ENCODE assay signal across 12 cellular contexts in genomic region chr20:21693322-21693721, GRCh38. TPM values are rescaled to one million over a fixed set of nuclear protein-coding genes. Genes with fewer than 3 reads are reported as not detected.
DNase-seq lines count a peak whose midpoint lies in the region; ATAC-seq and TF ChIP-seq lines count a peak whose summit lies in the region.
"Had no signal": no experiment of that assay in that cellular context is flagged by ENCODE, and none has a peak within 500 bp of the region (broad histone marks: within the 10 kb centered on the region; RNA-seq: fewer than 3 reads in every experiment).

No MANE protein-coding gene starts in this region.

- no peak overlapping the region for H3K27ac ChIP-seq in foreskin keratinocyte
- H3K27ac ChIP-seq: heart left ventricle, Peyer's patch had no signal

- ATAC-seq in foreskin keratinocyte, result no peak
- ATAC-seq in GM21360 (IDR thresholded peaks at IDR 0.05; ENCODE audit: unreplicated experiment), result no peak
- ATAC-seq in T-cell (replicated peaks in 1 of 4), result no peak
- ATAC-seq in GM21528 (IDR thresholded peaks at IDR 0.05; ENCODE audit: low FRiP score, unreplicated experiment), result no peak
- ATAC-seq: heart left ventricle had no signal

- peak; percentile 28 for DNase-seq in ACHN
- DNase-seq in GM10266 (ENCODE audit: extremely low spot score), result no peak
- DNase-seq in NCI-H146 (lab: John Stamatoyannopoulos, UW), result peak; percentile 52
- no peak for DNase-seq in foreskin keratinocyte
- no peak for DNase-seq in mucosa of gallbladder (ENCODE audit: low spot score)
- DNase-seq in T-cell, result no peak
- DNase-seq: dermis blood vessel endothelial cell, heart left ventricle, Peyer's patch had no signal

- no peaks in the 10 kb centered on the region for H3K4me1 ChIP-seq in foreskin keratinocyte
- H3K4me1 ChIP-seq: heart left ventricle, Peyer's patch had no signal

- H3K9me3 Mint-ChIP-seq in T-cell, result no peaks in the 10 kb centered on the region

- no peaks in the 10 kb centered on the region for H3K4me1 Mint-ChIP-seq in T-cell

- CTCF ChIA-PET in T-cell (lab: Charles Lee), result no interaction called here

- no peaks in the 10 kb centered on the region for H3K36me3 Mint-ChIP-seq in T-cell
- H3K36me3 Mint-ChIP-seq: activated naive CD8-positive, alpha-beta T cell had no signal

- H3K27me3 Mint-ChIP-seq in T-cell, result peaks cover 28 to 42% of the 10 kb centered on the region in 2 donors

- H3K27me3 ChIP-seq in foreskin keratinocyte, result peaks cover 12% of the 10 kb centered on the region
- H3K27me3 ChIP-seq: Peyer's patch had no signal

- in situ Hi-C loops in ACHN (cut with HindIII; ENCODE audit: low pct_ligation_motif_present, low pct_unique_long_range_greater_than_20kb, low sequenced_read_pairs), result no loop called here

- no peak overlapping the region for H3K27ac Mint-ChIP-seq in T-cell
- H3K27ac Mint-ChIP-seq: activated naive CD8-positive, alpha-beta T cell had no signal

- H3K4me3 Mint-ChIP-seq in T-cell, result no peak overlapping the region
- H3K4me3 Mint-ChIP-seq: activated naive CD8-positive, alpha-beta T cell had no signal

- TF ChIP-seq CTCF in GM10266 (IDR thresholded peaks at IDR 0.05; ENCODE audit: control insufficient read depth, insufficient read depth, low read depth, missing control alignments) (peak; percentile 38), foreskin keratinocyte (conservative IDR thresholded peaks at IDR 0.05) (peak; percentile 15)

- POLR2A ChIA-PET in T-cell (lab: Charles Lee), result no interaction called here

RNA-seq across cellular contexts. Expression of gene PAX1, which starts 12.1 kb away (rescaled TPM):
- not detected in 2 replicates for total RNA-seq in foreskin keratinocyte
- not detected in 2 replicates for polyA plus RNA-seq in foreskin keratinocyte
- not detected for total RNA-seq in mucosa of gallbladder
- total RNA-seq in T-cell, result not detected
- total RNA-seq: dermis blood vessel endothelial cell, Peyer's patch had no signal
- polyA plus RNA-seq: heart left ventricle had no signal

Comparison
In these comparisons a context has a peak if more than half of its experiments do, and no peak if none do; other contexts are left out.
1. DNase-seq: peak in ACHN (single experiment) and NCI-H146 (single experiment); none in GM10266 (single experiment), foreskin keratinocyte (0 of 2), mucosa of gallbladder (single experiment) and T-cell (0 of 34).